ENCODE assay signal across 1 cellular context in the genomic region with DNA sequence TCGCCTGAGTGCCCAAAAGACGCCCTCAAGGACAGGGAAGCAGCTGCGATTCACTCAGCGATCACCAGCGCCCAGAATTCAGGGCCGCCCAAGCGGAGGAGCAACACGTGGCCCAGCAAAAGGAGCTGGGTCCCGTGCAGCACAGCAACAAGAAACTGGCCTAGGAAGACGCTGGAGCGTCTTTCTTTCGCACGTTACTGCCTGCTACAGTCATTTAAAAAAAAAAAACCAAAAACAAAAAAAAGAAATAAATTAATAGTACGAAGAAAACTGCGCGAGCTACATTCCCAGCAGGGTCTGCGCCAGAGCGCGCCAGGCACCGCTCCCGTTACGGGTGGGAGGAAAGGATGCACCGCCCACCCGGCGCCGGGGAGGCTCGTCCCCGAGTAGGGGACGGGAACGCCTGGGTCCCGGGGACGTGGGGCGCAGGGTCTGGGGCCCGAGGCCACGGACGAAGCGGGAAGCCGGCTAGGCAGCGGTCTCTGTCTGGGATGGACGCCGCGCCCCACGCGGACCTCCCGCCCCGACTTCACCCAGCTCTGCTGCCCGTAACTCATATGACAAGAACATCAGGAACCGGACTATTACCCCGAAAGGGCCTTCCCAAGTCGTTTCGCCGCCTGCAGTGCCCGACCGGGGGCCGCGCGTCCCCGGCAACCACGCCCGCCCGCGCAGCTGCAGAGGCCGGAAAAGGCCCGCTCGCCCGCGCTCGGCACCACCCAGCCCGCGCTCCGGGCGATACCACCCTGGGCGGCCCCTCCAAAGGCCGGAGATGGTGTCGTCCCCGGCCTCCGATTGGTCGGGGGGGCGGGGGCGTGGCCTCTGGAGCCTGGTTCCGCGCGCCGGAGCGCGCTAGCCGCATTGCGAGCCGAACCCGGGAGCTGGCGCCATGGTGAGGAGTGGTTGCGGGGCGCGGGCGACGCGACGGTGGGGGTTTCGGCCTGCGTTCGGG.
TF ChIP-seq lines count a peak whose summit lies in the region.

NOP56 (plus strand) TSS at position 861 of the 952 bp plus-strand sequence; CDS start at position 890, 29 bp downstream.

TF ChIP-seq in HepG2, 621 proteins besides CTCF, POLR2A, EP300 and RAD21 (continued from another document and continues in another):
- TF ChIP-seq ZNF704 (CRISPR knock-in tag; IDR thresholded peaks at IDR 0.05; ENCODE audit: borderline replicate concordance) (no peak; the same call in 1 of the 2 replicates), ZGPAT (CRISPR knock-in tag; IDR thresholded peaks at IDR 0.05) (peak; percentile 98), ZNF441 (CRISPR knock-in tag; IDR thresholded peaks at IDR 0.05; ENCODE audit: borderline replicate concordance) (no peak; the same call in 1 of the 2 replicates), THAP7 (CRISPR knock-in tag; IDR thresholded peaks at IDR 0.05) (no peak; the same call in 1 of the 2 replicates), TIGD3 (CRISPR knock-in tag; IDR thresholded peaks at IDR 0.05; ENCODE audit: borderline replicate concordance) (no peak; the same call in 1 of the 2 replicates), ARID5B (CRISPR knock-in tag; IDR thresholded peaks at IDR 0.05) (peak; percentile 39; the same call in 1 of the 2 replicates), SRY (CRISPR knock-in tag; IDR thresholded peaks at IDR 0.05) (peak; percentile 96; the same call in 1 of the 2 replicates), NCOA1 (CRISPR knock-in tag; IDR thresholded peaks at IDR 0.05) (no peak; the same call in none of the 2 replicates), ERF (CRISPR knock-in tag; IDR thresholded peaks at IDR 0.05) (peak; percentile 91), ZNF574 (CRISPR knock-in tag; IDR thresholded peaks at IDR 0.05) (peak; percentile 82), TOPORS (CRISPR knock-in tag; IDR thresholded peaks at IDR 0.05) (peak; percentile 98), TEAD3 (CRISPR knock-in tag; optimal IDR thresholded peaks at IDR 0.05; ENCODE audit: borderline replicate concordance) (no peak), POGK (CRISPR knock-in tag; conservative IDR thresholded peaks at IDR 0.05) (peak; percentile 98), ESRRA (CRISPR knock-in tag; IDR thresholded peaks at IDR 0.05; ENCODE audit: low read depth) (peak; percentile 73; the same call in 1 of the 2 replicates), SP1 (IDR thresholded peaks at IDR 0.05) (no peak), SP1 (CRISPR knock-in tag; IDR thresholded peaks at IDR 0.05) (peak; percentile 80), ZNF292 (CRISPR knock-in tag; IDR thresholded peaks at IDR 0.05; ENCODE audit: borderline replicate concordance, low read depth) (0 out of 2 replicates have a peak, but pooled peaks have one; percentile 20), ELF4 (CRISPR knock-in tag; IDR thresholded peaks at IDR 0.05; ENCODE audit: borderline replicate concordance) (peak; percentile 93; the same call in 1 of the 2 replicates), AGO1 (IDR thresholded peaks at IDR 0.05; ENCODE audit: low read depth, low read length, poor library complexity, severe bottlenecking) (no peak), MEIS1 (CRISPR knock-in tag; IDR thresholded peaks at IDR 0.05; ENCODE audit: borderline replicate concordance) (peak; percentile 72), HOMEZ (CRISPR knock-in tag; IDR thresholded peaks at IDR 0.05; ENCODE audit: low read depth) (0 out of 2 replicates have a peak, but pooled peaks have one; percentile 9), ZSCAN21 (CRISPR knock-in tag; IDR thresholded peaks at IDR 0.05; ENCODE audit: borderline replicate concordance) (peak; percentile 97; the same call in 1 of the 2 replicates), SNAPC5 (CRISPR knock-in tag; IDR thresholded peaks at IDR 0.05; ENCODE audit: borderline replicate concordance) (peak; percentile 74; the same call in 1 of the 2 replicates), DNMT3B (CRISPR knock-in tag; conservative IDR thresholded peaks at IDR 0.05) (peak; percentile 91; the same call in 1 of the 2 replicates)
- TF ChIP-seq, protein P1, sequence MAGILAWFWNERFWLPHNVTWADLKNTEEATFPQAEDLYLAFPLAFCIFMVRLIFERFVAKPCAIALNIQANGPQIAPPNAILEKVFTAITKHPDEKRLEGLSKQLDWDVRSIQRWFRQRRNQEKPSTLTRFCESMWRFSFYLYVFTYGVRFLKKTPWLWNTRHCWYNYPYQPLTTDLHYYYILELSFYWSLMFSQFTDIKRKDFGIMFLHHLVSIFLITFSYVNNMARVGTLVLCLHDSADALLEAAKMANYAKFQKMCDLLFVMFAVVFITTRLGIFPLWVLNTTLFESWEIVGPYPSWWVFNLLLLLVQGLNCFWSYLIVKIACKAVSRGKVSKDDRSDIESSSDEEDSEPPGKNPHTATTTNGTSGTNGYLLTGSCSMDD (CRISPR knock-in tag; IDR thresholded peaks at IDR 0.05) = no peak
- TF ChIP-seq, protein P2, sequence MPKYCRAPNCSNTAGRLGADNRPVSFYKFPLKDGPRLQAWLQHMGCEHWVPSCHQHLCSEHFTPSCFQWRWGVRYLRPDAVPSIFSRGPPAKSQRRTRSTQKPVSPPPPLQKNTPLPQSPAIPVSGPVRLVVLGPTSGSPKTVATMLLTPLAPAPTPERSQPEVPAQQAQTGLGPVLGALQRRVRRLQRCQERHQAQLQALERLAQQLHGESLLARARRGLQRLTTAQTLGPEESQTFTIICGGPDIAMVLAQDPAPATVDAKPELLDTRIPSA (CRISPR knock-in tag; IDR thresholded peaks at IDR 0.05; ENCODE audit: borderline replicate concordance) = peak; percentile 31; the same call in 1 of the 2 replicates
- TF ChIP-seq, protein P3, sequence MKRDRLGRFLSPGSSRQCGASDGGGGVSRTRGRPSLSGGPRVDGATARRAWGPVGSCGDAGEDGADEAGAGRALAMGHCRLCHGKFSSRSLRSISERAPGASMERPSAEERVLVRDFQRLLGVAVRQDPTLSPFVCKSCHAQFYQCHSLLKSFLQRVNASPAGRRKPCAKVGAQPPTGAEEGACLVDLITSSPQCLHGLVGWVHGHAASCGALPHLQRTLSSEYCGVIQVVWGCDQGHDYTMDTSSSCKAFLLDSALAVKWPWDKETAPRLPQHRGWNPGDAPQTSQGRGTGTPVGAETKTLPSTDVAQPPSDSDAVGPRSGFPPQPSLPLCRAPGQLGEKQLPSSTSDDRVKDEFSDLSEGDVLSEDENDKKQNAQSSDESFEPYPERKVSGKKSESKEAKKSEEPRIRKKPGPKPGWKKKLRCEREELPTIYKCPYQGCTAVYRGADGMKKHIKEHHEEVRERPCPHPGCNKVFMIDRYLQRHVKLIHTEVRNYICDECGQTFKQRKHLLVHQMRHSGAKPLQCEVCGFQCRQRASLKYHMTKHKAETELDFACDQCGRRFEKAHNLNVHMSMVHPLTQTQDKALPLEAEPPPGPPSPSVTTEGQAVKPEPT (CRISPR knock-in tag; IDR thresholded peaks at IDR 0.05; ENCODE audit: low read depth) = peak; percentile 92; the same call in 1 of the 2 replicates
